18 cellular contexts compared by ENCODE assay signal in the genomic region with DNA sequence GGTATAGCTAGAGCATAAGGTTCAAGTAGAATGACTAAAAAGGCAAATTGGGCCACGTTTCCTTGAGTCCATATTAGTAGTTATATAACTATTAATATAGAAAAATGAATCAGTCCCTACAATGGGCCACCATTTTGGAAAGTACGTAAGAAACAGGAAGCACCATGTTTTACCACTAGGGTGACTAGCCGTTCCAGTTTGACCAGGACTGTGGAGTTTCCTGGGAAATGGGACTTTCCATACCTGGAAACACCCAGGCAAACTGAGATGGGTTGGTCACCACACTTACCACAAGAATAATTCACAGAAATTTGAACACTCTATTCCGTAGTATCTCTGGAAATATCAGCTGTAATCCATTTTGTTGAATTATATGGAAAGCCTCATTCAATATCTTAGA. TPM values are rescaled to one million over a fixed set of nuclear protein-coding genes. Genes with fewer than 3 reads are reported as not detected.
DNase-seq lines count a peak whose midpoint lies in the region; ATAC-seq and TF ChIP-seq lines count a peak whose summit lies in the region.
"Had no signal": no experiment of that assay in that cellular context is flagged by ENCODE, and none has a peak within 500 bp of the region (broad histone marks: within the 10 kb centered on the region; RNA-seq: fewer than 3 reads in every experiment).

No MANE protein-coding gene starts in this region.

- no peaks in the 10 kb centered on the region for H3K36me3 ChIP-seq in CD8-positive, alpha-beta memory T cell (ENCODE audit: insufficient read depth, low read length)
- H3K36me3 ChIP-seq in mesendoderm (ENCODE audit: control insufficient read depth, insufficient read depth, low read length): no peaks in the 10 kb centered on the region
- H3K36me3 ChIP-seq: adrenal gland, gastrocnemius medialis, neutrophil, sigmoid colon had no signal

- POLR2A ChIA-PET in CD8-positive, alpha-beta memory T cell (lab: Charles Lee): no interaction called here
- POLR2A ChIA-PET in activated CD8-positive, alpha-beta T cell treated with anti-CD3 and anti-CD28 coated beads, Interleukin-2, amount 10 ng/mL, durations not matched to agents 7 days and 5 days (lab: Charles Lee): no interaction called here

- H2BK120ac ChIP-seq in mesendoderm (ENCODE audit: low read depth, low read length): no peak overlapping the region

- H3K56ac ChIP-seq in mesendoderm (ENCODE audit: low read length): no peak overlapping the region

- H3K79me2 ChIP-seq in mesendoderm (ENCODE audit: control insufficient read depth, insufficient read depth, low read length): peaks cover 18% of the 10 kb centered on the region

- CTCF ChIA-PET in CD8-positive, alpha-beta memory T cell (lab: Charles Lee): no interaction called here
- CTCF ChIA-PET in activated CD8-positive, alpha-beta T cell treated with anti-CD3 and anti-CD28 coated beads, Interleukin-2, amount 10 ng/mL, durations not matched to agents 7 days and 5 days (lab: Charles Lee): interaction anchor here (3.2 kb wide), 1 partner anchor 134 kb away, joined by 15 read pairs; no protein-coding TSS in a partner anchor

- peak overlapping the region in 5 of 7 donors; percentile 16 to 70 (median 30) for H3K4me3 Mint-ChIP-seq in CD8-positive, alpha-beta memory T cell
- no peak overlapping the region for H3K4me3 Mint-ChIP-seq in HFFc6
- no peak overlapping the region for H3K4me3 Mint-ChIP-seq in activated CD8-positive, alpha-beta T cell treated with anti-CD3 and anti-CD28 coated beads, Interleukin-2, amount 10 ng/mL, durations not matched to agents 7 days and 5 days

- no peaks in the 10 kb centered on the region for H3K27me3 ChIP-seq in CD8-positive, alpha-beta memory T cell (ENCODE audit: insufficient read depth, low read length, poor library complexity, severe bottlenecking)
- no peaks in the 10 kb centered on the region for H3K27me3 ChIP-seq in mesendoderm (ENCODE audit: insufficient read depth, low read length, poor library complexity)
- H3K27me3 ChIP-seq: adrenal gland, gastrocnemius medialis, sigmoid colon had no signal

- H3K4me1 ChIP-seq in CD8-positive, alpha-beta memory T cell (ENCODE audit: insufficient read depth, low read length): peaks cover 17% of the 10 kb centered on the region
- H3K4me1 ChIP-seq in mesendoderm (ENCODE audit: control insufficient read depth, low read depth, low read length): no peaks in the 10 kb centered on the region

- no peak overlapping the region for H2BK15ac ChIP-seq in mesendoderm (replicated peaks; ENCODE audit: low read depth)

- no CpG with 5 or more reads among the region's 4 CpGs for WGBS in mesendoderm (ENCODE audit: extremely low coverage, insufficient coverage, low lambda C conversion rate)

- H3K4ac ChIP-seq in mesendoderm (ENCODE audit: low read depth, low read length): no peak overlapping the region

- no peaks in the 10 kb centered on the region for H3K9me3 ChIP-seq in CD8-positive, alpha-beta memory T cell (ENCODE audit: low read length)
- H3K9me3 ChIP-seq: adrenal gland, gastrocnemius medialis, neutrophil, sigmoid colon had no signal

- H2BK5ac ChIP-seq in mesendoderm (ENCODE audit: low read length): no peak overlapping the region

- peaks cover 0 to 4% of the 10 kb centered on the region in 2 donors for H3K27me3 Mint-ChIP-seq in CD8-positive, alpha-beta memory T cell
- peaks cover 7% of the 10 kb centered on the region for H3K27me3 Mint-ChIP-seq in HFFc6 (ENCODE audit: insufficient read depth)
- H3K27me3 Mint-ChIP-seq in activated CD8-positive, alpha-beta T cell treated with anti-CD3 and anti-CD28 coated beads, Interleukin-2, amount 10 ng/mL, durations not matched to agents 7 days and 5 days (ENCODE audit: low read depth): no peaks in the 10 kb centered on the region

- no peak for DNase-seq in CD8-positive, alpha-beta memory T cell
- no peak for DNase-seq in HFFc6
- no peak for DNase-seq in activated CD8-positive, alpha-beta T cell treated with anti-CD3 and anti-CD28 coated beads, Interleukin-2, amount 10 ng/mL, durations not matched to agents 7 days and 5 days
- peak; percentile 15 for DNase-seq in mesendoderm
- no peak for DNase-seq in cardiac septum (ENCODE audit: low spot score)
- DNase-seq in cerebellum (ENCODE audit: low spot score): no peak
- DNase-seq: activated CD4-positive, alpha-beta T cell treated with anti-CD3 and anti-CD28 coated beads for 48 hours; activated T-cell treated with anti-CD3 and anti-CD28 coated beads, Interleukin-2, amount 50 U/mL, for 48 hours; adrenal gland; DMS79; gastrocnemius medialis; GM23248; NCI-H1105 treated with DMSO at 0.1 percent for 48 hours; SHP77 treated with DMSO at 0.1 percent for 48 hours; sigmoid colon had no signal

- H4K8ac ChIP-seq in mesendoderm (ENCODE audit: low read depth, low read length): no peak overlapping the region

- peak overlapping the region in 3 of 8 donors; percentile 52 to 80 (median 73) for H3K27ac Mint-ChIP-seq in CD8-positive, alpha-beta memory T cell
- H3K27ac Mint-ChIP-seq in HFFc6: no peak overlapping the region
- H3K27ac Mint-ChIP-seq in activated CD8-positive, alpha-beta T cell treated with anti-CD3 and anti-CD28 coated beads, Interleukin-2, amount 10 ng/mL, durations not matched to agents 7 days and 5 days: peak overlapping the region; percentile 20

- peaks cover 0 to 26% (median 2%) of the 10 kb centered on the region in 3 donors for H3K36me3 Mint-ChIP-seq in CD8-positive, alpha-beta memory T cell
- H3K36me3 Mint-ChIP-seq in HFFc6 (ENCODE audit: low read depth): peaks cover 19% of the 10 kb centered on the region
- H3K36me3 Mint-ChIP-seq in activated CD8-positive, alpha-beta T cell treated with anti-CD3 and anti-CD28 coated beads, Interleukin-2, amount 10 ng/mL, durations not matched to agents 7 days and 5 days (ENCODE audit: low read depth): peaks cover 30% of the 10 kb centered on the region

- peaks cover 4% of the 10 kb centered on the region for H3K79me1 ChIP-seq in mesendoderm (ENCODE audit: low read length)

- TF ChIP-seq CTCF in HFFc6 (IDR thresholded peaks at IDR 0.05): peak; percentile 29

- no peak overlapping the region for H3K27ac ChIP-seq in CD8-positive, alpha-beta memory T cell (ENCODE audit: low read depth, low read length)
- H3K27ac ChIP-seq in mesendoderm (ENCODE audit: low read depth, low read length): no peak overlapping the region
- H3K27ac ChIP-seq: adrenal gland, gastrocnemius medialis, GM23248, neutrophil, sigmoid colon had no signal

- H3K4me2 ChIP-seq in mesendoderm (ENCODE audit: low read length): no peak overlapping the region

- no peak overlapping the region for H3K18ac ChIP-seq in mesendoderm (ENCODE audit: low read length)

- intact Hi-C loops in cardiac septum (cut with DNase I): loop anchor here (10.0 kb wide), 1 partner anchor 109 kb away; a partner anchor contains a TSS

- H3K4me1 Mint-ChIP-seq in CD8-positive, alpha-beta memory T cell: peaks cover 26 to 36% (median 34%) of the 10 kb centered on the region in 3 donors
- H3K4me1 Mint-ChIP-seq in HFFc6 (ENCODE audit: low read depth): peaks cover 66% of the 10 kb centered on the region
- H3K4me1 Mint-ChIP-seq in activated CD8-positive, alpha-beta T cell treated with anti-CD3 and anti-CD28 coated beads, Interleukin-2, amount 10 ng/mL, durations not matched to agents 7 days and 5 days (ENCODE audit: low read depth): peaks cover 29% of the 10 kb centered on the region

- H3K4me3 ChIP-seq in CD8-positive, alpha-beta memory T cell (ENCODE audit: low read length): no peak overlapping the region
- H3K4me3 ChIP-seq in mesendoderm (ENCODE audit: low read length): no peak overlapping the region
- H3K4me3 ChIP-seq: adrenal gland, gastrocnemius medialis, GM23248, sigmoid colon had no signal

- no peak overlapping the region for H2AK5ac ChIP-seq in mesendoderm (ENCODE audit: low read length)

- ATAC-seq in activated CD8-positive, alpha-beta T cell treated with anti-CD3 and anti-CD28 coated beads, Interleukin-2, amount 10 ng/mL, durations not matched to agents 7 days and 5 days: no peak
- ATAC-seq in HG03432 (IDR thresholded peaks at IDR 0.05; ENCODE audit: unreplicated experiment) (no peak), HG02571 (IDR thresholded peaks at IDR 0.05; ENCODE audit: unreplicated experiment) (no peak)
- ATAC-seq: gastrocnemius medialis had no signal

- no peak overlapping the region for H3K9ac ChIP-seq in mesendoderm (ENCODE audit: low read length)
- H3K9ac ChIP-seq: GM23248 had no signal

- H4K5ac ChIP-seq in mesendoderm (ENCODE audit: low read length): no peak overlapping the region

- H3K9me3 Mint-ChIP-seq in CD8-positive, alpha-beta memory T cell: no peaks in the 10 kb centered on the region
- no peaks in the 10 kb centered on the region for H3K9me3 Mint-ChIP-seq in HFFc6
- no peaks in the 10 kb centered on the region for H3K9me3 Mint-ChIP-seq in activated CD8-positive, alpha-beta T cell treated with anti-CD3 and anti-CD28 coated beads, Interleukin-2, amount 10 ng/mL, durations not matched to agents 7 days and 5 days (ENCODE audit: insufficient read depth)

- H3K23ac ChIP-seq in mesendoderm (ENCODE audit: low read length): no peak overlapping the region

RNA-seq across cellular contexts. Expression of a gene that starts 2.1 kb away (rescaled TPM):
- total RNA-seq in CD8-positive, alpha-beta memory T cell: 100 to 1,000 TPM; 130 to 138 TPM
- 59.0 TPM for polyA plus RNA-seq in CD8-positive, alpha-beta memory T cell
- 10 to 100 TPM; 40.7 to 50.7 (median 47.4) TPM for total RNA-seq in HFFc6 (2021; fragmentation: NEBNext Ultra II Directional; extraction: Animal tissue kit (Norgen Biotek cat#: 25700))
- total RNA-seq in activated CD8-positive, alpha-beta T cell treated with anti-CD3 and anti-CD28 coated beads, Interleukin-2, amount 10 ng/mL, durations not matched to agents 7 days and 5 days: 10 to 100 TPM; 73.9 to 76.9 TPM
- polyA plus RNA-seq in mesendoderm (2013, experiment 1 of 2): 62.9 TPM
- 61.1 TPM for polyA plus RNA-seq in mesendoderm (2013, experiment 2 of 2)
- total RNA-seq in cardiac septum: 11.7 TPM
- total RNA-seq in cerebellum: 28.9 TPM

RNA-seq across cellular contexts. Expression of a gene that starts 58.3 kb away (rescaled TPM):
- 1 to 10 TPM; 2.0 to 2.1 TPM for total RNA-seq in CD8-positive, alpha-beta memory T cell
- 2.1 TPM for polyA plus RNA-seq in CD8-positive, alpha-beta memory T cell
- 1 to 10 TPM; 1.1 to 3.0 (median 1.8) TPM for total RNA-seq in HFFc6 (2021; fragmentation: NEBNext Ultra II Directional; extraction: Animal tissue kit (Norgen Biotek cat#: 25700))
- total RNA-seq in activated CD8-positive, alpha-beta T cell treated with anti-CD3 and anti-CD28 coated beads, Interleukin-2, amount 10 ng/mL, durations not matched to agents 7 days and 5 days: 1 to 10 TPM; 5.3 to 5.9 TPM
- polyA plus RNA-seq in mesendoderm (2013, experiment 1 of 2): 2.5 TPM
- polyA plus RNA-seq in mesendoderm (2013, experiment 2 of 2): 2.5 TPM
- total RNA-seq in cardiac septum (0.16 TPM), cerebellum (4.9 TPM)
- total RNA-seq: adrenal gland had no signal

Comparison
In these comparisons a context has a peak if more than half of its experiments do, and no peak if none do; other contexts are left out.
1. H3K4me3 Mint-ChIP-seq: peak in CD8-positive, alpha-beta memory T cell (5 of 7); none in HFFc6 (single experiment) and activated CD8-positive, alpha-beta T cell treated with anti-CD3 and anti-CD28 coated beads, Interleukin-2, amount 10 ng/mL, durations not matched to agents 7 days and 5 days (single experiment).